27 cellular contexts compared by ENCODE assay signal in the genomic region with DNA sequence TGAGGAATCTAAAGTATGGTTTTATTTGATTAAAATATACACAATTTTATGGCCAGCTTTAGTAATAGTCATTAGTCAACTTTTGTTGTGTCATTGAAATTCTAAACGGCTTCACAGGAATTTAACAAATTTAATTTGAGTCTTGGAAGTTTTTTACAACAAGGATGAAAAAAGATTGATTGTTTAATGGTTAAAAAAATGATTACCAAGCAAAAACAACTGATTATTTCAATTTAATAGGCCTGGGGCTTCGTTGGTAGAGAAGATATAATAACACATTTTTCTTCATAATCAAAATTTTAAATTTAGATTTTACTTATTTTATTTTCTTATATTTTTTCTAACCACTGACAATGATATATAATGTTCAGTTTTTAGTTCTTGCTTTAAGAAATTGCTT. TPM values are rescaled to one million over a fixed set of nuclear protein-coding genes. Genes with fewer than 3 reads are reported as not detected.
"Had no signal": no experiment of that assay in that cellular context is flagged by ENCODE, and none has a peak within 500 bp of the region (broad histone marks: within the 10 kb centered on the region; RNA-seq: fewer than 3 reads in every experiment).

No MANE protein-coding gene starts in this region.

- FAIRE-seq: endometrium, pancreas had no signal

- H3K4me3 Mint-ChIP-seq: effector memory CD8-positive, alpha-beta T cell; mesothelial cell of epicardium; naive B cell; natural killer cell treated with Interleukin-12 subunit alpha and Interleukin-12 subunit beta and Interleukin-15 and Interleukin-18, amount 100 ng/mL, for 72 hours; neural crest cell; stimulated activated naive CD8-positive, alpha-beta T cell treated with anti-CD3 and anti-CD28 coated beads, Interleukin-15, amount 100 ng/mL, for 72 hours had no signal

- H3K36me3 ChIP-seq: esophagus squamous epithelium, left lung, pancreas, thyroid gland, vagina had no signal

- ATAC-seq: effector memory CD8-positive, alpha-beta T cell; gastrocnemius medialis; left cardiac atrium; left lung; mucosa of descending colon; natural killer cell treated with Interleukin-12 subunit alpha and Interleukin-12 subunit beta and Interleukin-15 and Interleukin-18, amount 100 ng/mL, for 72 hours; pancreas; sciatic nerve; stimulated activated naive CD8-positive, alpha-beta T cell treated with anti-CD3 and anti-CD28 coated beads, Interleukin-15, amount 100 ng/mL, for 72 hours had no signal

- H3K27me3 ChIP-seq: gastrocnemius medialis, neutrophil, pancreas, thyroid gland, vagina had no signal

- H3K27ac ChIP-seq: esophagus squamous epithelium, gastrocnemius medialis, left lung, neutrophil, pancreas, thyroid gland, vagina had no signal

- H3K9me3 ChIP-seq: esophagus squamous epithelium, gastrocnemius medialis, left lung, mucosa of descending colon, neutrophil, pancreas, thyroid gland, vagina had no signal

- H3K27ac Mint-ChIP-seq: effector memory CD8-positive, alpha-beta T cell; mesothelial cell of epicardium; naive B cell; natural killer cell treated with Interleukin-12 subunit alpha and Interleukin-12 subunit beta and Interleukin-15 and Interleukin-18, amount 100 ng/mL, for 72 hours; stimulated activated naive CD8-positive, alpha-beta T cell treated with anti-CD3 and anti-CD28 coated beads, Interleukin-15, amount 100 ng/mL, for 72 hours had no signal

- H3K4me3 ChIP-seq: esophagus squamous epithelium, gastrocnemius medialis, left lung, mucosa of descending colon, pancreas, thyroid gland, vagina had no signal

- H3K36me3 Mint-ChIP-seq: naive B cell had no signal

- H3K9me3 Mint-ChIP-seq: mesothelial cell of epicardium; naive B cell; natural killer cell treated with Interleukin-12 subunit alpha and Interleukin-12 subunit beta and Interleukin-15 and Interleukin-18, amount 100 ng/mL, for 72 hours; neural crest cell; stimulated activated naive CD8-positive, alpha-beta T cell treated with anti-CD3 and anti-CD28 coated beads, Interleukin-15, amount 100 ng/mL, for 72 hours had no signal

- DNase-seq: cortex of kidney; effector memory CD8-positive, alpha-beta T cell; erythroblast; esophagus squamous epithelium; gastrocnemius medialis; head of caudate nucleus; left cardiac atrium; left lung; mesenchymal stem cell; mucosa of descending colon; naive B cell; pancreas; stimulated activated CD4-positive, alpha-beta T cell treated with anti-CD3 and anti-CD28 coated beads, Interleukin-12 subunit alpha, Interleukin-12 subunit beta, amount 100 ng/mL, for 4 hours; stimulated activated CD4-positive, alpha-beta T cell treated with anti-CD3 and anti-CD28 coated beads, Interleukin-1b, Interleukin-23, amount 100 ng/mL, for 48 hours; stimulated activated CD4-positive, alpha-beta T cell treated with anti-CD3 and anti-CD28 coated beads, Interleukin-4, amount 100 ng/mL, for 1 hour; stimulated activated CD8-positive, alpha-beta memory T cell treated with anti-CD3 and anti-CD28 coated beads, Interleukin-4, amount 100 ng/mL, for 48 hours; stimulated activated naive CD4-positive, alpha-beta T cell; stimulated activated naive CD8-positive, alpha-beta T cell treated with anti-CD3 and anti-CD28 coated beads, Interleukin-15, amount 100 ng/mL, for 72 hours; thyroid gland; trophoblast cell had no signal

RNA-seq across cellular contexts. Expression of a gene that starts 4.4 kb away (rescaled TPM):
- total RNA-seq: natural killer cell treated with Interleukin-12 subunit alpha and Interleukin-12 subunit beta and Interleukin-15 and Interleukin-18, amount 100 ng/mL, for 72 hours had no signal
